1 cellular context compared by ENCODE assay signal in the genomic region with DNA sequence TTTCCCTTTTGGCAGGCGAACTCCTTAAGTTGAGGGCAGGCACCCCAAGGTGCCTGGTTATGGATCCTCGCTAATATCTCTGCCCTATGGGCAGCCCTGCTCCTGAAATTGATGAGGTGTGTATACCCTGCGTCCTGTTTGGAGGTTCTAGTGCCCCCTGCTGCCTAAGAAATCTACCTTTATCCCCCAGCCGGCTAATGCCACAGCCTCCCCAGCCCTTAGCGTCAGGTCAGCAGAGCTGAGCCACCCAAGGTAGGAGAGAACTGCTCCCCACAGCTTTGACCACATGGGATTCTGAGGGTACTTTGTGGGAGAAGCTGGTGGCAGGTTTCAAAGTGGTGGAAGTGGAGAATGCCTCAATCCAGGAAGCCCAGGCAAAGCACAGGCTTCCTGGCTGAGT.
TF ChIP-seq lines count a peak whose summit lies in the region.

No MANE protein-coding gene starts in this region.

TF ChIP-seq in WTC11, 78 proteins besides CTCF, POLR2A, EP300 and RAD21 (continued from another document):
- no peak for TF ChIP-seq AR (CRISPR knock-in tag; IDR thresholded peaks at IDR 0.05)
- TF ChIP-seq ATF1 (CRISPR knock-in tag; IDR thresholded peaks at IDR 0.05), result no peak
- TF ChIP-seq SMAD4 (CRISPR knock-in tag; IDR thresholded peaks at IDR 0.05), result no peak
- TF ChIP-seq, protein P1, sequence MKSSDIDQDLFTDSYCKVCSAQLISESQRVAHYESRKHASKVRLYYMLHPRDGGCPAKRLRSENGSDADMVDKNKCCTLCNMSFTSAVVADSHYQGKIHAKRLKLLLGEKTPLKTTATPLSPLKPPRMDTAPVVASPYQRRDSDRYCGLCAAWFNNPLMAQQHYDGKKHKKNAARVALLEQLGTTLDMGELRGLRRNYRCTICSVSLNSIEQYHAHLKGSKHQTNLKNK (CRISPR knock-in tag; IDR thresholded peaks at IDR 0.05), result no peak
